In the genomic region with DNA sequence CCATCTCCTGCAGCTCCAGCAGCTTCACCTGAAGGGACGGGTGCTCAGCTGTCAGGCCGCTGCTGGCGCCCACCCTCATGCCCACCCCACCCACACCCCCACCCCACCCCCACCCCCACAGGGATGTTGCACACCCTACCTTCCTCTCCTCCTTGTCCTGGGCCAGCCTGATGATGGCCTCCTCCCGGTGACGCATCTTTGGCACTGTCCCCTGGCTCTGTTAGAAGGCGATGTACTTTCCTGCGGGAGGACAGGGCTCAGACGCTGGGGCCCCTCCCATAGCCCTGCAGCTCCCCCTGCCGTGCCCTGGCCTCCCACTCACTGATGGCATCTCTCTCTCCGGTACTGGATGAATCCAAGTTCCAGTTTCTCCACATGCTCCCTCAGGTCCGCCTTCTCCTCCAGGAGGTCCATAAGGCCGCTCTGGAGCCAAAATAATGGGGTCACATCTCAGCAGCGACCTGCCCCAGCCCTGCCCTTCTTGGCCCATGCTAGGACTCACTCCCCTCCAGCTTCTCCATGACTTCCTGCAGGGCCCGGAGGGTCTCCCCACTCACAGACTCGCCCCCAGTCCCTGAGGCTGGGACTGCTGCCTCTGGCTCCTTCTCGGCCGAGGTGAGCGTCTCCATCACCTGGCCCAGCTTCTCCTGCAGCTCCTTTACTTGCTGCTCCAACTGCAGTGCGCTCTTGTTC, we compare ENCODE assay signal across 3 cellular contexts. TPM values are rescaled to one million over a fixed set of nuclear protein-coding genes. Genes with fewer than 3 reads are reported as not detected.
"Had no signal": no experiment of that assay in that cellular context is flagged by ENCODE, and none has a peak within 500 bp of the region (broad histone marks: within the 10 kb centered on the region; RNA-seq: fewer than 3 reads in every experiment).

No MANE protein-coding gene starts in this region.

RNA-seq across cellular contexts. Expression of a gene that starts 38.9 kb away (rescaled TPM):
- total RNA-seq: LHCN-M2, M059J, MCF 10A had no signal
